Comparison of ENCODE assay signal across 1 cellular context in the genomic region with DNA sequence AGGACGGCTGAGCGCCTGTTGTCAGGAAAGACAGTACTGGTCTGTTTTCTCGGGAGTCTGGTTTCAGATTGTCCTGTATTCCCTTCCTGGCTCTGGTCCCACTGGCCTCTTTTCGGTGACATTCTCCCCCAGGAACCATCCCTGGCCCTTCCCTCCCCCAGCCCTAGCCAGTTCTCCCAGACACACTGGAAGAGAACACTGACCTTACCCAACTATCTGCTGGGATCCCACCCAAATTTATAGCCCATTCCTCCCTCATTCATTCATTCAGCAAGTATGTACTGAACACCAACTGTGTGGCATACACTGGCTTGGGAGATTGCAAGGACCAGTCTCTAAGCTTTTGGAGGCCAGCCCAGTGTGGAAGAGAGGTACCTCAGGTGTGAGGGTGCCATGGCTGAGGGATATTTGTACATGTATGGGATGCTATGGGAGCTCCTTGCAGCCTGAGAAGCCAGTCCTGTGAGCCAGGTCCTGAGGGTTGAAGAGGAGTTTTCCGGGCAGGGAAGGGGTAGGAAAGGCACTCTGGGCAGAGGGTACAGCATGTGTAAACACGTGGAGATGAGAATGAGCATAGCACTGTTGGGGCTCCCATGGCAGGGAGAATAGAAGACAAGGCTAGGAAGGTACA.
TF ChIP-seq lines count a peak whose summit lies in the region.

No MANE protein-coding gene starts in this region.

TF ChIP-seq in HEK293, 187 proteins besides CTCF, POLR2A, EP300 and RAD21 (continued from another document):
- TF ChIP-seq, protein P1, sequence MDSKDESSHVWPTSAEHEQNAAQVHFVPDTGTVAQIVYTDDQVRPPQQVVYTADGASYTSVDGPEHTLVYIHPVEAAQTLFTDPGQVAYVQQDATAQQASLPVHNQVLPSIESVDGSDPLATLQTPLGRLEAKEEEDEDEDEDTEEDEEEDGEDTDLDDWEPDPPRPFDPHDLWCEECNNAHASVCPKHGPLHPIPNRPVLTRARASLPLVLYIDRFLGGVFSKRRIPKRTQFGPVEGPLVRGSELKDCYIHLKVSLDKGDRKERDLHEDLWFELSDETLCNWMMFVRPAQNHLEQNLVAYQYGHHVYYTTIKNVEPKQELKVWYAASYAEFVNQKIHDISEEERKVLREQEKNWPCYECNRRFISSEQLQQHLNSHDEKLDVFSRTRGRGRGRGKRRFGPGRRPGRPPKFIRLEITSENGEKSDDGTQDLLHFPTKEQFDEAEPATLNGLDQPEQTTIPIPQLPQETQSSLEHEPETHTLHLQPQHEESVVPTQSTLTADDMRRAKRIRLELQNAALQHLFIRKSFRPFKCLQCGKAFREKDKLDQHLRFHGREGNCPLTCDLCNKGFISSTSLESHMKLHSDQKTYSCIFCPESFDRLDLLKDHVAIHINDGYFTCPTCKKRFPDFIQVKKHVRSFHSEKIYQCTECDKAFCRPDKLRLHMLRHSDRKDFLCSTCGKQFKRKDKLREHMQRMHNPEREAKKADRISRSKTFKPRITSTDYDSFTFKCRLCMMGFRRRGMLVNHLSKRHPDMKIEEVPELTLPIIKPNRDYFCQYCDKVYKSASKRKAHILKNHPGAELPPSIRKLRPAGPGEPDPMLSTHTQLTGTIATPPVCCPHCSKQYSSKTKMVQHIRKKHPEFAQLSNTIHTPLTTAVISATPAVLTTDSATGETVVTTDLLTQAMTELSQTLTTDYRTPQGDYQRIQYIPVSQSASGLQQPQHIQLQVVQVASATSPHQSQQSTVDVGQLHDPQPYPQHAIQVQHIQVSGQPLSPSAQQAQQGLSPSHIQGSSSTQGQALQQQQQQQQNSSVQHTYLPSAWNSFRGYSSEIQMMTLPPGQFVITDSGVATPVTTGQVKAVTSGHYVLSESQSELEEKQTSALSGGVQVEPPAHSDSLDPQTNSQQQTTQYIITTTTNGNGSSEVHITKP (tag by site-specific recombination; IDR thresholded peaks at IDR 0.05), result no peak
- TF ChIP-seq ZNF24 (tag by site-specific recombination; IDR thresholded peaks at IDR 0.05) (peak; percentile 56; the same call in 1 of the 2 replicates), ZBTB1 (tag by site-specific recombination; IDR thresholded peaks at IDR 0.05) (no peak)
